In the genomic region with DNA sequence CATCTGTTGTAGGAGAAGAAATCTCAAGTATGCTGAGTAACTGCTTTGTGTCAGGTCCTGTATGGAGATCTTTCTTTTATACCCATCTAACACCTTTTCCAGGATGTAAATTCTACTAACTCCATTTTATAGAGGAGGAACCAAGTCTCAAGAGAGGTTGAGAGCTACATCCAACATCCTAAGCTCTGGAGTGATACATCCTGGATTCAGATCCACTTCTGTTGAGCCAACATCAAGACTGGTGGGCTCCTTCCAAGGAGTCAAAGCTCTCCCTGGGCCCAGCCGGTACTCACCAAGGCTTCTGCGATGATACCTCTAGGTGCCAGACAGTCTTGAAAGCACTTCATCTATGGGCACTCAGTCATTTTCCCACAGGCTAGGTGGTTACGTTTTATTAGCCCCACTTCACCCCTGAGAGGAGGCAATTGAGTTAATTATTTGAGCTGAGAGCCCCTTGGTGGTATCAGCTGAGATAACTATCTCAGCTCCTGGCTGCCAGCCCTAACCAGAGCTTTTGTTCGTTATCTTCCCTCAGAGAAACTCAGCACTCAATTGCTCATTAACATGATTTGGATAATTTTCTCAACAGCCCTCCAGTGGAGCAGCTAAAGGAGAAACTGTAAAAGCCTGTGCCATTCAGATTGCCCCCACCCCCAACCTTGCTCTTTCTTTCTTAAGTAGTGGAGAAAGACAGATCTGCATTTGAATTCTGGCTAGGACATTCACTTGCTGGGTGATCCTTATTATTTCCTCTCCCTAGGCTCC, we compare ENCODE assay signal across 14 cellular contexts.
DNase-seq lines count a peak whose midpoint lies in the region; ATAC-seq and TF ChIP-seq lines count a peak whose summit lies in the region.
"Had no signal": no experiment of that assay in that cellular context is flagged by ENCODE, and none has a peak within 500 bp of the region (broad histone marks: within the 10 kb centered on the region; RNA-seq: fewer than 3 reads in every experiment).

No MANE protein-coding gene starts in this region.

- H2AFZ ChIP-seq in trophoblast cell (ENCODE audit: insufficient read depth, low read length, poor library complexity), result no peak overlapping the region
- H2AFZ ChIP-seq: PC-9 had no signal

- H2BK120ac ChIP-seq in trophoblast cell (ENCODE audit: insufficient read depth, low read length, poor library complexity), result no peak overlapping the region

- H3K27ac ChIP-seq in HUES48 (ENCODE audit: low read depth, low read length) (peak overlapping the region; percentile 96), lung (ENCODE audit: low read depth in 1 of 2, low read length in 1 of 2) (no peak overlapping the region), trophoblast cell (ENCODE audit: low read depth, low read length) (no peak overlapping the region)
- H3K27ac ChIP-seq: body of pancreas, gastrocnemius medialis, PC-9, suprapubic skin had no signal

- WGBS in lung, 2 donors, result 57 to 61% methylated on average over 4 of the region's 4 CpGs
- no CpG with 5 or more reads among the region's 4 CpGs for WGBS in trophoblast cell (ENCODE audit: extremely low coverage, insufficient coverage, insufficient read length)

- H3K9me3 ChIP-seq in HUES48 (ENCODE audit: control insufficient read depth, insufficient read depth, low read length), result no peaks in the 10 kb centered on the region
- no peaks in the 10 kb centered on the region for H3K9me3 ChIP-seq in lung (ENCODE audit: control insufficient read depth in 2 of 2, insufficient read depth in 1 of 2, low read length in 1 of 2)
- no peaks in the 10 kb centered on the region for H3K9me3 ChIP-seq in trophoblast cell (ENCODE audit: insufficient read depth, low read depth, low read length)
- H3K9me3 ChIP-seq: body of pancreas, gastrocnemius medialis, MG63, suprapubic skin had no signal

- no peak overlapping the region for H2BK5ac ChIP-seq in trophoblast cell (ENCODE audit: low read depth, low read length, poor library complexity)

- DNase-seq in NCI-H2029 treated with DMSO at 0.1 percent for 48 hours (lab: John Stamatoyannopoulos, UW) (peak; percentile 100), SK-N-DZ (ENCODE audit: low spot score) (peak; percentile 5), lung (ENCODE audit: low spot score) (no peak), mesenteric fat pad (ENCODE audit: low spot score) (no peak), trophoblast cell (no peak)
- no peak for DNase-seq in stimulated activated naive CD4-positive, alpha-beta T cell (lab: John Stamatoyannopoulos, UW)
- DNase-seq: body of pancreas, gastrocnemius medialis, MG63, PC-9 had no signal

- no peak overlapping the region for H2AK5ac ChIP-seq in trophoblast cell (ENCODE audit: low read length)

- H4K8ac ChIP-seq in trophoblast cell (ENCODE audit: low read depth, low read length), result no peak overlapping the region

- H3K79me1 ChIP-seq in trophoblast cell (ENCODE audit: low read length), result no peaks in the 10 kb centered on the region

- TF ChIP-seq CTCF in lung (IDR thresholded peaks at IDR 0.05; ENCODE audit: control extremely low read depth, extremely low read depth), result no peak

- ATAC-seq in lung (ENCODE audit: insufficient read depth, low FRiP score) (peak; percentile 25), HG02884 (IDR thresholded peaks at IDR 0.05; ENCODE audit: unreplicated experiment) (no peak)
- ATAC-seq: body of pancreas, gastrocnemius medialis had no signal

- H3K4me2 ChIP-seq in trophoblast cell (ENCODE audit: low read length), result no peak overlapping the region
- H3K4me2 ChIP-seq: PC-9 had no signal

- H3K27me3 ChIP-seq in HUES48 (ENCODE audit: control insufficient read depth, insufficient read depth, low read length) (no peaks in the 10 kb centered on the region), lung (ENCODE audit: control insufficient read depth, insufficient read depth) (no peaks in the 10 kb centered on the region), trophoblast cell (ENCODE audit: insufficient read depth, low read length) (no peaks in the 10 kb centered on the region)
- H3K27me3 ChIP-seq: BLaER1 treated with 17β-estradiol and CSF1 and Interleukin-3, amounts not matched to agents 10 nM and 100 nM; body of pancreas; gastrocnemius medialis; MG63 had no signal

- H3K4me3 ChIP-seq in HUES48 (ENCODE audit: low read depth, low read length) (peak overlapping the region; percentile 39), lung (no peak overlapping the region), trophoblast cell (ENCODE audit: low read depth, low read length) (no peak overlapping the region)
- H3K4me3 ChIP-seq: BLaER1 treated with 17β-estradiol and CSF1 and Interleukin-3, amounts not matched to agents 10 nM and 100 nM; body of pancreas; gastrocnemius medialis; MG63; PC-9; suprapubic skin had no signal

- no peak overlapping the region for H2BK12ac ChIP-seq in trophoblast cell (ENCODE audit: low read length)

- H3K14ac ChIP-seq in trophoblast cell (ENCODE audit: low read length), result no peak overlapping the region

- no peak overlapping the region for H4K91ac ChIP-seq in trophoblast cell (ENCODE audit: low read depth, low read length)

- H3K23ac ChIP-seq in trophoblast cell (ENCODE audit: low read length), result no peak overlapping the region

- no peak overlapping the region for H3K18ac ChIP-seq in trophoblast cell (ENCODE audit: low read length)

- H3K9ac ChIP-seq in HUES48 (ENCODE audit: low read depth, low read length) (peak overlapping the region; percentile 63), trophoblast cell (ENCODE audit: low read length) (no peak overlapping the region)

- H3K4ac ChIP-seq in trophoblast cell (ENCODE audit: low read depth, low read length), result no peak overlapping the region

- H4K12ac ChIP-seq in trophoblast cell (ENCODE audit: low read depth, low read length), result no peak overlapping the region

- no peaks in the 10 kb centered on the region for H3K79me2 ChIP-seq in trophoblast cell (ENCODE audit: control insufficient read depth, insufficient read depth, low read length, poor library complexity)

- H3K4me1 ChIP-seq in HUES48 (ENCODE audit: control insufficient read depth, insufficient read depth, low read length), result peaks cover 75% of the 10 kb centered on the region
- H3K4me1 ChIP-seq in lung (ENCODE audit: control insufficient read depth in 2 of 2, insufficient read depth in 2 of 2, low read length in 2 of 2), result no peaks in the 10 kb centered on the region
- peaks cover 0 to 5% of the 10 kb centered on the region in 2 experiments for H3K4me1 ChIP-seq in trophoblast cell (ENCODE audit: control insufficient read depth in 1 of 2, insufficient read depth in 2 of 2, low read length in 2 of 2)
- H3K4me1 ChIP-seq: gastrocnemius medialis had no signal

- no peaks in the 10 kb centered on the region for H3K36me3 ChIP-seq in HUES48 (ENCODE audit: control insufficient read depth, insufficient read depth, low read length)
- no peaks in the 10 kb centered on the region for H3K36me3 ChIP-seq in lung (ENCODE audit: control insufficient read depth in 2 of 2, insufficient read depth in 2 of 2, low read length in 2 of 2)
- H3K36me3 ChIP-seq in trophoblast cell (ENCODE audit: control insufficient read depth in 1 of 2, insufficient read depth in 2 of 2, low read length in 2 of 2), result no peaks in the 10 kb centered on the region
- H3K36me3 ChIP-seq: BLaER1 treated with 17β-estradiol and CSF1 and Interleukin-3, amounts not matched to agents 10 nM and 100 nM; gastrocnemius medialis; MG63; suprapubic skin had no signal

Comparison
In these comparisons a context has a peak if more than half of its experiments do, and no peak if none do; other contexts are left out.
1. DNase-seq: peak in NCI-H2029 treated with DMSO at 0.1 percent for 48 hours (single experiment) and SK-N-DZ (single experiment); none in lung (single experiment), stimulated activated naive CD4-positive, alpha-beta T cell (0 of 6), mesenteric fat pad (single experiment) and trophoblast cell (0 of 2).